11 cellular contexts compared by ENCODE assay signal in genomic region chr3:59607628-59608027, GRCh38.
DNase-seq lines count a peak whose midpoint lies in the region; ATAC-seq, FAIRE-seq and TF ChIP-seq lines count a peak whose summit lies in the region.
"Had no signal": no experiment of that assay in that cellular context is flagged by ENCODE, and none has a peak within 500 bp of the region (broad histone marks: within the 10 kb centered on the region; RNA-seq: fewer than 3 reads in every experiment).

No MANE protein-coding gene starts in this region.

- no peak overlapping the region for H2BK20ac ChIP-seq in IMR-90 (ENCODE audit: low read depth, low read length)

- DNase-seq in AG09319 (ENCODE audit: extremely low read depth, low read depth) = no peak
- DNase-seq in IMR-90 = peak; percentile 16
- DNase-seq in chondrocyte (ENCODE audit: low spot score) = no peak
- DNase-seq in HepG2 (ENCODE audit: low spot score) = peak; percentile 34
- DNase-seq in RPMI8226 = no peak
- DNase-seq: activated naive CD8-positive, alpha-beta T cell treated with anti-CD3 and anti-CD28 coated beads, Interleukin-2, amount 50 U/mL, for 24 hours had no signal

- peaks cover 12% of the 10 kb centered on the region for H3K4me1 Mint-ChIP-seq in chondrocyte (ENCODE audit: low read depth)
- H3K4me1 Mint-ChIP-seq: activated naive CD8-positive, alpha-beta T cell treated with anti-CD3 and anti-CD28 coated beads, Interleukin-2, amount 50 U/mL, for 24 hours; memory B cell had no signal

- H2BK120ac ChIP-seq in IMR-90 (ENCODE audit: low read depth, low read length) = no peak overlapping the region

- no peak overlapping the region for H2AK9ac ChIP-seq in IMR-90 (replicated peaks; ENCODE audit: low read depth, low read length, poor library complexity)

- no peak overlapping the region for H4K8ac ChIP-seq in IMR-90 (ENCODE audit: low read depth in 2 of 2, low read length in 2 of 2)

- no peaks in the 10 kb centered on the region for H3K9me3 ChIP-seq in IMR-90 (ENCODE audit: control insufficient read depth, insufficient read depth, low read length)
- no peaks in the 10 kb centered on the region for H3K9me3 ChIP-seq in HepG2 (ENCODE audit: low read length)

- dilution Hi-C loops in IMR-90 (cut with HindIII; ENCODE audit: low sequenced_read_pairs, unreplicated experiment) = no loop called here

- H2AFZ ChIP-seq in IMR-90 (replicated peaks; ENCODE audit: low read length, poor library complexity) = no peak overlapping the region
- H2AFZ ChIP-seq in HepG2 (ENCODE audit: low read length) = no peak overlapping the region

- BruUV-seq in IMR-90 (replicated peaks; lab: Mats Ljungman, UMichigan) (no TSS peak), HepG2 (replicated peaks; lab: Mats Ljungman, UMichigan) (no TSS peak)

- H3K4me2 ChIP-seq in IMR-90 (ENCODE audit: low read depth, low read length) (no peak overlapping the region), HepG2 (ENCODE audit: low read depth, low read length) (no peak overlapping the region)

- H3K9ac ChIP-seq in IMR-90 (ENCODE audit: low read depth, low read length) (no peak overlapping the region), HepG2 (ENCODE audit: insufficient read depth, low read depth, low read length) (no peak overlapping the region)

- H3K27me3 ChIP-seq in IMR-90 (ENCODE audit: control insufficient read depth, insufficient read depth, low read length) (peaks cover 5% of the 10 kb centered on the region; the same call in 1 of the 2 replicates), HepG2 (ENCODE audit: control insufficient read depth in 1 of 2, insufficient read depth in 2 of 2, low read length in 2 of 2) (no peaks in the 10 kb centered on the region)

- H3K27ac Mint-ChIP-seq in chondrocyte (ENCODE audit: unreplicated experiment) = no peak overlapping the region
- H3K27ac Mint-ChIP-seq: activated naive CD8-positive, alpha-beta T cell treated with anti-CD3 and anti-CD28 coated beads, Interleukin-2, amount 50 U/mL, for 24 hours; memory B cell had no signal

- no peaks in the 10 kb centered on the region for H3K36me3 ChIP-seq in IMR-90 (ENCODE audit: control insufficient read depth, insufficient read depth, low read length)
- H3K36me3 ChIP-seq in HepG2 (replicated peaks in 1 of 2; ENCODE audit: control insufficient read depth in 1 of 2, insufficient read depth in 2 of 2, low read length in 2 of 2) = no peaks in the 10 kb centered on the region

- no peak overlapping the region for H3K23ac ChIP-seq in IMR-90 (ENCODE audit: low read depth, low read length)

- no CpG with 5 or more reads among the region's 1 CpG for WGBS in IMR-90 (ENCODE audit: extremely low coverage in 2 of 2, insufficient read length in 1 of 2), 2 experiments
- WGBS in HepG2 (ENCODE audit: low lambda C conversion rate) = 0% methylated on average over 1 of the region's 1 CpG

- no peaks in the 10 kb centered on the region for H3K79me2 ChIP-seq in HepG2 (ENCODE audit: insufficient read depth, low read length)

- no peak overlapping the region for H3K14ac ChIP-seq in IMR-90 (replicated peaks; ENCODE audit: low read depth, low read length)

- ATAC-seq in IMR-90 (ENCODE audit: low read depth) (peak; percentile 65; the same call in 1 of the 2 replicates), HepG2 (peak; percentile 72), HG02870 (IDR thresholded peaks at IDR 0.05; ENCODE audit: unreplicated experiment) (no peak), GM19023 (IDR thresholded peaks at IDR 0.05; ENCODE audit: unreplicated experiment) (no peak), HG02981 (IDR thresholded peaks at IDR 0.05; ENCODE audit: unreplicated experiment) (no peak)
- ATAC-seq: activated naive CD8-positive, alpha-beta T cell treated with anti-CD3 and anti-CD28 coated beads, Interleukin-2, amount 50 U/mL, for 24 hours had no signal

- H4K20me1 ChIP-seq in IMR-90 (ENCODE audit: insufficient read depth, low read length) (no peaks in the 10 kb centered on the region), HepG2 (ENCODE audit: insufficient read depth, low read length) (no peaks in the 10 kb centered on the region)

- TF ChIP-seq POLR2A in IMR-90 (IDR thresholded peaks at IDR 0.05; ENCODE audit: low read depth, low read length) = no peak
- no peak for TF ChIP-seq POLR2A in HepG2 (IDR thresholded peaks at IDR 0.05; ENCODE audit: insufficient read depth in 1 of 2, low read depth in 2 of 2, low read length in 2 of 2)

- H3K79me1 ChIP-seq in IMR-90 (ENCODE audit: low read depth in 1 of 2, low read length in 2 of 2) = no peaks in the 10 kb centered on the region

- H4K5ac ChIP-seq in IMR-90 (ENCODE audit: low read depth, low read length) = no peak overlapping the region

- no peak overlapping the region for H3K18ac ChIP-seq in IMR-90 (ENCODE audit: low read depth, low read length)

- TF ChIP-seq RAD21 in IMR-90 (IDR thresholded peaks at IDR 0.05; ENCODE audit: low read length) (peak; percentile 31; the same call in 1 of the 2 replicates), HepG2 (CRISPR knock-in tag; IDR thresholded peaks at IDR 0.05) (no peak)

- H2BK15ac ChIP-seq in IMR-90 (ENCODE audit: low read depth, low read length) = no peak overlapping the region

- H2AK5ac ChIP-seq in IMR-90 (ENCODE audit: low read depth, low read length) = no peak overlapping the region

- H3K4me1 ChIP-seq in IMR-90 (ENCODE audit: control insufficient read depth, insufficient read depth, low read length) (peaks cover 2% of the 10 kb centered on the region; the same call in 1 of the 2 replicates), HepG2 (ENCODE audit: insufficient read depth, low read length) (no peaks in the 10 kb centered on the region)

- H3K56ac ChIP-seq in IMR-90 (ENCODE audit: extremely low read depth, insufficient read depth, low read length) = no peak overlapping the region

- POLR2A ChIA-PET in IMR-90 (lab: Charles Lee; ENCODE audit: unreplicated experiment) = no interaction called here
- POLR2A ChIA-PET in HepG2 (lab: Yijun Ruan, JAX) = interaction anchor here (0.6 kb wide), 1 partner anchor 31 kb away, joined by 3 read pairs; no protein-coding TSS in a partner anchor

- in situ Hi-C loops in IMR-90 (cut with MboI; ENCODE audit: low sequenced_read_pairs) = no loop called here
- in situ Hi-C loops in HepG2 (cut with HindIII; ENCODE audit: extremely low pct_ligation_motif_present, low pct_unique_long_range_greater_than_20kb) = no loop called here

- no peak overlapping the region for H3K4me3 Mint-ChIP-seq in chondrocyte (ENCODE audit: unreplicated experiment)
- H3K4me3 Mint-ChIP-seq: activated naive CD8-positive, alpha-beta T cell treated with anti-CD3 and anti-CD28 coated beads, Interleukin-2, amount 50 U/mL, for 24 hours; memory B cell had no signal

- H3K4ac ChIP-seq in IMR-90 (ENCODE audit: low read depth, low read length) = no peak overlapping the region

- no peak overlapping the region for H2BK5ac ChIP-seq in IMR-90 (ENCODE audit: low read depth, low read length, poor library complexity, severe bottlenecking)

- H4K91ac ChIP-seq in IMR-90 (ENCODE audit: insufficient read depth, low read depth, low read length) = no peak overlapping the region

- no peaks in the 10 kb centered on the region for H3K36me3 Mint-ChIP-seq in chondrocyte (ENCODE audit: low read depth)

- intact Hi-C loops in IMR-90 (cut with micrococcal nuclease) (no loop called here), HepG2 (cut with micrococcal nuclease; ENCODE audit: unreplicated experiment) (no loop called here)

- H3K4me3 ChIP-seq in IMR-90 (ENCODE audit: insufficient read depth, low read depth, low read length) (no peak overlapping the region), HepG2 (replicated peaks in 1 of 3; ENCODE audit: insufficient read depth in 1 of 3, low read depth in 2 of 3, low read length in 3 of 3) (no peak overlapping the region)

- H3K27ac ChIP-seq in IMR-90 (ENCODE audit: insufficient read depth, low read length) (no peak overlapping the region), HepG2 (ENCODE audit: extremely low read length, insufficient read depth, low read length) (no peak overlapping the region)

- H3K9me3 Mint-ChIP-seq in chondrocyte (ENCODE audit: low read depth) = no peaks in the 10 kb centered on the region
- H3K9me3 Mint-ChIP-seq: activated naive CD8-positive, alpha-beta T cell treated with anti-CD3 and anti-CD28 coated beads, Interleukin-2, amount 50 U/mL, for 24 hours; memory B cell had no signal

- no peak for FAIRE-seq in HepG2 (lab: Jason Lieb, UNC)
- FAIRE-seq: RCC 7860 had no signal

- TF ChIP-seq EP300 in HepG2 (IDR thresholded peaks at IDR 0.05; ENCODE audit: low read depth in 2 of 2, low read length in 2 of 2) = no peak
- no peak for TF ChIP-seq EP300 in HepG2 (CRISPR knock-in tag; IDR thresholded peaks at IDR 0.05; ENCODE audit: borderline replicate concordance)

- TF ChIP-seq CTCF in AG09319 (IDR thresholded peaks at IDR 0.05; ENCODE audit: low read depth, low read length) (peak; percentile 25), IMR-90 (conservative IDR thresholded peaks at IDR 0.05; ENCODE audit: low read depth, low read length) (peak; percentile 28), chondrocyte (IDR thresholded peaks at IDR 0.05) (peak; percentile 57), HepG2 (CRISPR knock-in tag; IDR thresholded peaks at IDR 0.05) (peak; percentile 32)

- CTCF ChIA-PET in IMR-90 (lab: Yijun Ruan, JAX) = interaction anchor here (0.6 to 1.1 kb wide), 4 partner anchors 14 to 245 kb away, joined by 3 read pairs; no protein-coding TSS in a partner anchor
- CTCF ChIA-PET in HepG2 (lab: Yijun Ruan, JAX; ENCODE audit: low intra/inter-chr PET ratio, low total read pairs) = no interaction called here

- no peaks in the 10 kb centered on the region for H3K9me1 ChIP-seq in IMR-90 (ENCODE audit: insufficient read depth, low read length)

- no peaks in the 10 kb centered on the region for H3K27me3 Mint-ChIP-seq in chondrocyte (ENCODE audit: low read depth)

TF ChIP-seq in IMR-90, 13 proteins besides CTCF, POLR2A, EP300 and RAD21 (continues in another document):
- TF ChIP-seq MAZ (IDR thresholded peaks at IDR 0.05; ENCODE audit: borderline replicate concordance, low read depth, low read length) = no peak
- no peak for TF ChIP-seq FOS (IDR thresholded peaks at IDR 0.05; ENCODE audit: low read depth, low read length)
- no peak for TF ChIP-seq CHD1 (IDR thresholded peaks at IDR 0.05; ENCODE audit: low read depth, low read length)
- TF ChIP-seq MAFK (IDR thresholded peaks at IDR 0.05; ENCODE audit: low read depth, low read length) = no peak
- TF ChIP-seq RFX5 (IDR thresholded peaks at IDR 0.05; ENCODE audit: low read depth, low read length) = no peak
- no peak for TF ChIP-seq SMC3 (IDR thresholded peaks at IDR 0.05; ENCODE audit: low read depth, low read length)

TF ChIP-seq in HepG2, 621 proteins besides CTCF, POLR2A, EP300 and RAD21 (continues in another document):
- TF ChIP-seq STAG1 (CRISPR knock-in tag; IDR thresholded peaks at IDR 0.05) (0 out of 2 replicates have a peak, but pooled peaks have one; percentile 9), HNF4G (IDR thresholded peaks at IDR 0.05; ENCODE audit: borderline replicate concordance, low read depth, low read length) (peak; percentile 37; the same call in 1 of the 2 replicates), HNF4G (CRISPR knock-in tag; IDR thresholded peaks at IDR 0.05; ENCODE audit: borderline replicate concordance, low read depth) (no peak), RARA (CRISPR knock-in tag; IDR thresholded peaks at IDR 0.05) (peak; percentile 34; the same call in 1 of the 2 replicates), MBD4 (IDR thresholded peaks at IDR 0.05; ENCODE audit: borderline replicate concordance, low read length) (no peak), ZNF678 (CRISPR knock-in tag; IDR thresholded peaks at IDR 0.05) (no peak)

Comparison
In these comparisons a context has a peak if more than half of its experiments do, and no peak if none do; other contexts are left out.
1. DNase-seq: peak in IMR-90 (single experiment) and HepG2 (single experiment); none in AG09319 (single experiment), chondrocyte (single experiment) and RPMI8226 (single experiment).
2. ATAC-seq: peak in IMR-90 (single experiment) and HepG2 (single experiment); none in HG02870 (single experiment), GM19023 (single experiment) and HG02981 (single experiment).
3. Peak in every context shown above with its lines, with median percentiles within 50 percentile points of each other: CTCF ChIP-seq.